Comparison of ENCODE assay signal across 1 cellular context in the genomic region with DNA sequence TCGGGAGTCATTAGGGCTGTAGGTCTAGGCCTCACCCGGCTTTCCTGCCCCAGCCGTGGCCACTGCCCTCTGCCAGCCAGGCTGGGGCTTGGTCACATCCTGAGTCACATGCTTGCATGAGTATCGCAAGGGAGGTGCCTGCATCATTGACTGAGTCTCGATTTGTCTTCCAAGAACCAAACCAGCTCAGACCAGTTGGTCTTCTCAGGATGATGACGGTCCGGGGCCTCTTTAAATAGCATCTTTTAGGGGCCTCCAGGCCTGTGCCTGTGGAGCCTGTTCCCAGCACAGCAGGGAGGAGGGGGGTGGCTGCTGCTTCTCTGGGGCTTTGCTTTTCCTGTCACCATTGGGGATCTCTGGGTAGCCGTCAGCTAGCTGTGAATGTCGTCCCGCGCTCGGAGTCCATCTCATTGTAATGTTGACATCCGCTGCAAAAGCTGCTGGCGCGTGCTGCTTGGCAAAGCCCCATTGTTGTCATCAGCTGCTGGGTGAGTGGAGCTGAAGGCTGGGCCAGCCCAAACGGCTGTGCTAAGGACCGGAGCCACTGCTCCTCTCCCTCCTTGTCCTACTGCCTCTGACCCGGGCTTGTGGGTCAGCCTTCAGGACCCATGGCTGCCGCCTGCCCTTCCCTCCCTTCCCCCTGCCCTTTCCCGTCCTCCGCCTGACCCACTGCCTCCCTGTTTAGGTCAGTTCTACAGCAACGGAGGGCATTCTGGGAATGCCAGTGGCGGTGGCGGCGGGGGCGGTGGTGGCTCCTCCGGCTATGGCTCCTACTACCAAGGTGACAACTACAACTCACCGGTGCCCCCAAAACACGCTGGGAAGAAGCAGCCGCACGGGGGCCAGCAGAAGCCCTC.
TF ChIP-seq lines count a peak whose summit lies in the region.

No MANE protein-coding gene starts in this region.

TF ChIP-seq in K562, 482 proteins besides CTCF, POLR2A, EP300 and RAD21:
- TF ChIP-seq FOXK1 (CRISPR knock-in tag; IDR thresholded peaks at IDR 0.05; ENCODE audit: borderline replicate concordance) (no peak), SMAD3 (CRISPR knock-in tag; conservative IDR thresholded peaks at IDR 0.05) (no peak), RBM22 (IDR thresholded peaks at IDR 0.05; ENCODE audit: low read depth, low read length, poor library complexity, severe bottlenecking) (peak; percentile 7)
